11 cellular contexts compared by ENCODE assay signal in genomic region chr6:148608211-148608951, GRCh38.
DNase-seq lines count a peak whose midpoint lies in the region; ATAC-seq and TF ChIP-seq lines count a peak whose summit lies in the region.
"Had no signal": no experiment of that assay in that cellular context is flagged by ENCODE, and none has a peak within 500 bp of the region (broad histone marks: within the 10 kb centered on the region; RNA-seq: fewer than 3 reads in every experiment).

No MANE protein-coding gene starts in this region.

- no peak overlapping the region for H3K27ac ChIP-seq in caudate nucleus (ENCODE audit: low read depth, low read length)

- no peak for ATAC-seq in HG03196 (IDR thresholded peaks at IDR 0.05; ENCODE audit: unreplicated experiment)
- no peak for ATAC-seq in T-helper 17 cell

- peak; percentile 73 for TF ChIP-seq CTCF in LNCAP (IDR thresholded peaks at IDR 0.05)
- TF ChIP-seq CTCF in nephron (IDR thresholded peaks at IDR 0.05; ENCODE audit: unreplicated experiment in 3 of 3) = peak in 2 of 3 experiments; percentile 25 to 38

- peaks cover 9% of the 10 kb centered on the region for H3K9me3 Mint-ChIP-seq in nephron

- H3K36me3 Mint-ChIP-seq in nephron (ENCODE audit: low read depth) (no peaks in the 10 kb centered on the region), T-helper 17 cell (ENCODE audit: low read depth) (peaks cover 4% of the 10 kb centered on the region)

- DNase-seq in ELR (ENCODE audit: low read depth) (peak; percentile 51), cerebellar cortex (ENCODE audit: low spot score) (peak; percentile 7), DMS79 treated with DMSO at 0.1 percent for 48 hours (lab: John Stamatoyannopoulos, UW) (no peak), caudate nucleus (lab: John Stamatoyannopoulos, UW) (no peak), T-helper 17 cell (no peak)
- DNase-seq: activated CD4-positive, alpha-beta T cell treated with anti-CD3 and anti-CD28 coated beads, Interleukin-2, amount 50 U/mL, for 48 hours; central memory CD4-positive, alpha-beta T cell; NCI-H524 treated with DMSO at 0.1 percent for 48 hours had no signal

- H3K4me1 Mint-ChIP-seq in nephron = peaks cover 9% of the 10 kb centered on the region
- no peaks in the 10 kb centered on the region for H3K4me1 Mint-ChIP-seq in T-helper 17 cell

- no peaks in the 10 kb centered on the region for H3K27me3 Mint-ChIP-seq in nephron (ENCODE audit: low read depth)
- peaks cover 25% of the 10 kb centered on the region for H3K27me3 Mint-ChIP-seq in T-helper 17 cell

- H3K4me3 Mint-ChIP-seq in nephron (no peak overlapping the region), T-helper 17 cell (no peak overlapping the region)

- no peaks in the 10 kb centered on the region for H3K9me3 ChIP-seq in T-helper 17 cell (ENCODE audit: control insufficient read depth, low read length, poor library complexity, severe bottlenecking)

- no peak overlapping the region for H3K27ac Mint-ChIP-seq in nephron
- no peak overlapping the region for H3K27ac Mint-ChIP-seq in T-helper 17 cell

Comparison
In these comparisons a context has a peak if more than half of its experiments do, and no peak if none do; other contexts are left out.
1. DNase-seq: peak in ELR (single experiment) and cerebellar cortex (single experiment); none in DMS79 treated with DMSO at 0.1 percent for 48 hours (single experiment), caudate nucleus (0 of 61) and T-helper 17 cell (0 of 3).